18 cellular contexts compared by ENCODE assay signal in the genomic region with DNA sequence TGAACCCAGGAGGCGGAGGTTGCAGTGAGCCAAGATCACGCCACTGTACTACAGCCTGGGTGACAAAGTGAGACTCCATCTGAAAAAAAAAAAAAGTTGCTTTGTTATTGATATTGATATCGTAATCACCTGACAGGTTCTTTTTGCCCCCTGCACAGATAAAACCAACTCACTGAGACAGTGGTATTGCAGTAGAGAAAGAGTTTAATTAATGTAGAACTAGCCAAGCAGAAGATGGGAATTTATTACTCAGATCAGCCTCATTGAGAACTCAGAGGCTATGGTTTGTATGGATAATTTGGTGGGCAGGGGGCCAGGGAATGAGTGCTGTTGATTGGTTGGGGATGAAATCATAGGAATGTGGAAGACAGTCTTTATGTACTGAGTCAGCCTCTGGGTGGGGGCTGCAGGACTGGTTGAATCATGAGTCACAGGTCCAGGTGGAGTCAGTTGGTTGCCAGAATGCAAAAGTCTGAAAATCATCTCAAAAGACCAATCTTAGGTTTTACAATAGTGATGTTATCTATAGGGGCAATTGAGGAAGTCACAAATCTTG. TPM values are rescaled to one million over a fixed set of nuclear protein-coding genes. Genes with fewer than 3 reads are reported as not detected.
A peak's percentile ranks its signal among the peaks of the same experiment; 100 is the strongest.
DNase-seq lines count a peak whose midpoint lies in the region; ATAC-seq, FAIRE-seq and TF ChIP-seq lines count a peak whose summit lies in the region.
"Had no signal": no experiment of that assay in that cellular context is flagged by ENCODE, and none has a peak within 500 bp of the region (broad histone marks: within the 10 kb centered on the region; RNA-seq: fewer than 3 reads in every experiment).

No MANE protein-coding gene starts in this region.

- no peaks in the 10 kb centered on the region for H3K9me3 ChIP-seq in pancreas
- H3K9me3 ChIP-seq in OCI-LY7 (ENCODE audit: low read length), result no peaks in the 10 kb centered on the region

- DNase-seq in Caki2 (ENCODE audit: low read depth), result peak; percentile 18
- peak; percentile 85 for DNase-seq in LHCN-M2 (ENCODE audit: low read depth)
- DNase-seq in brain microvascular endothelial cell, result peak; percentile 95
- DNase-seq in kidney epithelial cell (ENCODE audit: low read depth), result peak; percentile 18
- DNase-seq in pancreas, result no peak
- DNase-seq in SHP77 (lab: John Stamatoyannopoulos, UW), result no peak
- no peak for DNase-seq in OCI-LY7 (ENCODE audit: low spot score)
- DNase-seq: activated CD4-positive, alpha-beta T cell treated with anti-CD3 and anti-CD28 coated beads, Interleukin-2, amount 50 U/mL, for 48 hours; activated T-cell treated with anti-CD3 and anti-CD28 coated beads, Interleukin-2, amount 50 U/mL, for 72 hours; AML-193; amniotic stem cell; DMS 273 treated with DMSO at 0.1 percent for 48 hours; NCI-H2171; NK-92 treated with Interleukin-12 subunit alpha and Interleukin-12 subunit beta, amount 100 ng/mL, for 24 hours; occipital lobe; stimulated activated naive B cell treated with anti-CD40 and anti-IgM and Interleukin-4, amounts not matched to agents 10 μg/mL and 1 μg/mL and 100 μg/mL, for 72 hours had no signal

- in situ Hi-C loops in Caki2 (cut with HindIII; ENCODE audit: low pct_unique_long_range_greater_than_20kb, low sequenced_read_pairs) (no loop called here), brain microvascular endothelial cell (cut with HindIII; ENCODE audit: low pct_ligation_motif_present, low sequenced_read_pairs) (no loop called here)

- H3K27ac ChIP-seq in brain microvascular endothelial cell (no peak overlapping the region), pancreas (no peak overlapping the region), OCI-LY7 (ENCODE audit: low read depth, low read length, poor library complexity, severe bottlenecking) (no peak overlapping the region)
- H3K27ac ChIP-seq: skin epidermis had no signal

- H3K4me2 ChIP-seq in OCI-LY7 (ENCODE audit: low read length), result no peak overlapping the region

- CTCF ChIA-PET in OCI-LY7 (lab: Charles Lee; ENCODE audit: unreplicated experiment), result no interaction called here

- H3K36me3 ChIP-seq in brain microvascular endothelial cell (replicated peaks) (no peaks in the 10 kb centered on the region), kidney epithelial cell (ENCODE audit: control insufficient read depth, insufficient read depth, low read length) (no peaks in the 10 kb centered on the region), pancreas (no peaks in the 10 kb centered on the region), OCI-LY7 (ENCODE audit: insufficient read depth, low read length) (no peaks in the 10 kb centered on the region)

- no peaks in the 10 kb centered on the region for H3K79me2 ChIP-seq in OCI-LY7 (ENCODE audit: insufficient read depth, low read depth, low read length)

- no peak overlapping the region for H2AFZ ChIP-seq in OCI-LY7 (ENCODE audit: low read length)

- intact Hi-C loops in pancreas (cut with DNase I), result no loop called here
- intact Hi-C loops in OCI-LY7 (cut with micrococcal nuclease; ENCODE audit: unreplicated experiment), result no loop called here

- no peak overlapping the region for H3K4me3 ChIP-seq in brain microvascular endothelial cell (ENCODE audit: low read depth, low read length)
- H3K4me3 ChIP-seq in kidney epithelial cell (ENCODE audit: low read depth, low read length), result no peak overlapping the region
- H3K4me3 ChIP-seq in pancreas, result no peak overlapping the region
- H3K4me3 ChIP-seq in OCI-LY7 (ENCODE audit: low read depth, low read length, poor library complexity, severe bottlenecking), result no peak overlapping the region
- H3K4me3 ChIP-seq: skin epidermis had no signal

- no TSS peak for BruUV-seq in OCI-LY7 (replicated peaks; lab: Mats Ljungman, UMichigan)

- no peaks in the 10 kb centered on the region for H3K27me3 ChIP-seq in brain microvascular endothelial cell (replicated peaks)
- no peaks in the 10 kb centered on the region for H3K27me3 ChIP-seq in kidney epithelial cell (ENCODE audit: control insufficient read depth, insufficient read depth, low read length)
- no peaks in the 10 kb centered on the region for H3K27me3 ChIP-seq in pancreas

- POLR2A ChIA-PET in OCI-LY7 (lab: Charles Lee), result interaction anchor here (0.6 kb wide), 1 partner anchor 94 kb away, joined by 3 read pairs; no protein-coding TSS in a partner anchor

- no peak for FAIRE-seq in pancreas (lab: Jason Lieb, UNC)

- H3K4me1 ChIP-seq in pancreas, result no peaks in the 10 kb centered on the region
- no peaks in the 10 kb centered on the region for H3K4me1 ChIP-seq in OCI-LY7 (ENCODE audit: insufficient read depth, low read length, poor library complexity, severe bottlenecking)

- ATAC-seq in pancreas (no peak), GM21717 (IDR thresholded peaks at IDR 0.05; ENCODE audit: unreplicated experiment) (no peak)
- ATAC-seq: activated T-cell treated with anti-CD3 and anti-CD28 coated beads, Interleukin-2, amount 50 U/mL, for 72 hours; stimulated activated naive B cell treated with anti-CD40 and anti-IgM and Interleukin-4, amounts not matched to agents 10 μg/mL and 1 μg/mL and 100 μg/mL, for 72 hours had no signal

- TF ChIP-seq CTCF in brain microvascular endothelial cell (IDR thresholded peaks at IDR 0.05; ENCODE audit: low read depth, low read length, missing control alignments) (no peak), kidney epithelial cell (IDR thresholded peaks at IDR 0.05; ENCODE audit: insufficient read depth, low read length, poor library complexity, severe bottlenecking) (no peak), pancreas (IDR thresholded peaks at IDR 0.05) (no peak), OCI-LY7 (conservative IDR thresholded peaks at IDR 0.05; ENCODE audit: low read length) (no peak)

- H4K20me1 ChIP-seq in OCI-LY7 (ENCODE audit: insufficient read depth, low read length), result no peaks in the 10 kb centered on the region

- 90 to 98% methylated on average over 3 of the region's 3 CpGs for WGBS in pancreas, 2 donors

- H3K9me2 ChIP-seq in OCI-LY7 (ENCODE audit: insufficient read depth, low read length), result no peaks in the 10 kb centered on the region

RNA-seq across cellular contexts. Expression of a gene that starts 35.8 kb away (rescaled TPM):
- not detected in 2 replicates for total RNA-seq in Caki2 (2014; rRNA removed; shearing (Covaris generic); ENCODE audit: low replicate concordance)
- total RNA-seq in LHCN-M2 (2014; rRNA removed), result 21.0 and 26.4 TPM in 2 replicates
- polyA plus RNA-seq in LHCN-M2 (2012), result 1.7 TPM
- total RNA-seq in kidney epithelial cell, result 0.96 and 1.3 TPM in 2 replicates
- under 1 TPM; 0.03 to 0.59 (median 0.10) TPM for total RNA-seq in pancreas
- polyA plus RNA-seq in pancreas, result under 1 TPM in 1 of 2 donors, not detected in 1; 0.02 TPM
- total RNA-seq in OCI-LY7 (2014; rRNA removed; shearing (Covaris generic)), result not detected in 2 replicates
- total RNA-seq in OCI-LY7 (2022), result not detected in 2 replicates

Comparison
In these comparisons a context has a peak if more than half of its experiments do, and no peak if none do; other contexts are left out.
1. DNase-seq: peak in Caki2 (single experiment), LHCN-M2 (single experiment), brain microvascular endothelial cell (single experiment) and kidney epithelial cell (single experiment); none in pancreas (0 of 6), SHP77 (0 of 2) and OCI-LY7 (single experiment).